12 cellular contexts compared by ENCODE assay signal in the genomic region with DNA sequence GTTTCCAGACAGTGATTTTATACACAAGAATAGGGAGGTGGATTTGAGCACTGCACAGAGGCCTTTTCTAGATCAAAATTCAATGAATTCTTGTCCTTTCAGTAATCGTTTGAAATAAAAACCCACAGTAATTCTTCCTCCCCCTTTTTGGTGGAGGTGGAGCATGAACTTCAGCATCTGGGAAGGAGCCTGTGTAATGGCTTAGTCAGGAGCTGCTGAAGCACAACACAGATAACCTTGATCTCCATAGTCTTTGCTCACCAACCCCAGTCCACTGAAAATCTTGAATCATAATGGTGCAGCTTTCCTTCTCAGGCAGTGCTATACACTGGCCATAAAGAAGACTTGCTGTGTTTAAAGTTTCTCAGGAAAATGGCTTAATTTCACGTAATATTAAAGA. TPM values are rescaled to one million over a fixed set of nuclear protein-coding genes. Genes with fewer than 3 reads are reported as not detected.
DNase-seq lines count a peak whose midpoint lies in the region; FAIRE-seq and TF ChIP-seq lines count a peak whose summit lies in the region.
"Had no signal": no experiment of that assay in that cellular context is flagged by ENCODE, and none has a peak within 500 bp of the region (broad histone marks: within the 10 kb centered on the region; RNA-seq: fewer than 3 reads in every experiment).

No MANE protein-coding gene starts in this region.

- H3K4me1 ChIP-seq in mesodermal cell (ENCODE audit: control insufficient read depth, insufficient read depth, low read length, poor library complexity, severe bottlenecking), result peaks cover 7% of the 10 kb centered on the region
- H3K4me1 ChIP-seq in Karpas-422 (ENCODE audit: low read length), result peaks cover 12% of the 10 kb centered on the region

- no peak for TF ChIP-seq CTCF in bronchial epithelial cell (IDR thresholded peaks at IDR 0.05; ENCODE audit: insufficient read depth, low read length, severe bottlenecking)

- no peaks in the 10 kb centered on the region for H3K27me3 ChIP-seq in bronchial epithelial cell (ENCODE audit: control insufficient read depth, insufficient read depth, low read length)
- H3K27me3 ChIP-seq in Karpas-422 (ENCODE audit: low read length), result no peaks in the 10 kb centered on the region
- H3K27me3 ChIP-seq: esophagus squamous epithelium had no signal

- no peak overlapping the region for H3K4me2 ChIP-seq in Karpas-422 (ENCODE audit: low read depth, low read length, poor library complexity, severe bottlenecking)

- no peak overlapping the region for H3K9ac ChIP-seq in Karpas-422 (ENCODE audit: low read length)

- no peak for FAIRE-seq in bronchial epithelial cell (lab: Jason Lieb, UNC)
- FAIRE-seq in GM19239 (lab: Jason Lieb, UNC), result no peak
- FAIRE-seq: small intestine had no signal

- H3K36me3 ChIP-seq in bronchial epithelial cell (ENCODE audit: control insufficient read depth, insufficient read depth, low read length), result no peaks in the 10 kb centered on the region
- no peaks in the 10 kb centered on the region for H3K36me3 ChIP-seq in mesodermal cell (ENCODE audit: control insufficient read depth, insufficient read depth, low read length)
- H3K36me3 ChIP-seq in Karpas-422 (ENCODE audit: insufficient read depth, low read length), result no peaks in the 10 kb centered on the region
- H3K36me3 ChIP-seq: esophagus squamous epithelium had no signal

- no peaks in the 10 kb centered on the region for H3K9me2 ChIP-seq in Karpas-422 (replicated peaks; ENCODE audit: insufficient read depth, low read length)

- no peak overlapping the region for H2AFZ ChIP-seq in Karpas-422 (ENCODE audit: low read length)

- 100% methylated on average over 1 of the region's 2 CpGs; no CpG with 5 or more reads in 1 of the 2 experiments for WGBS in mesodermal cell (ENCODE audit: insufficient coverage in 2 of 2), 2 experiments

- H3K9me3 ChIP-seq in mesodermal cell (ENCODE audit: control insufficient read depth, low read length) (no peaks in the 10 kb centered on the region), Karpas-422 (ENCODE audit: low read length) (no peaks in the 10 kb centered on the region)
- H3K9me3 ChIP-seq: esophagus squamous epithelium had no signal

- H4K20me1 ChIP-seq in Karpas-422 (ENCODE audit: insufficient read depth, low read depth, low read length), result 0 out of 2 replicates have a peak, but pooled peaks cover 3% of the 10 kb centered on the region

- H3K79me2 ChIP-seq in Karpas-422 (ENCODE audit: low read length), result no peaks in the 10 kb centered on the region

- H3K4me3 ChIP-seq in bronchial epithelial cell (ENCODE audit: low read depth, low read length) (no peak overlapping the region), mesodermal cell (ENCODE audit: extremely low read depth, insufficient read depth, low read length, poor library complexity, severe bottlenecking) (no peak overlapping the region), Karpas-422 (ENCODE audit: low read length) (no peak overlapping the region)
- H3K4me3 ChIP-seq: esophagus squamous epithelium had no signal

- peak; percentile 84 for DNase-seq in Daoy (ENCODE audit: low read depth)
- peak; percentile 32 for DNase-seq in NCI-H82 treated with DMSO at 0.1 percent for 48 hours (lab: John Stamatoyannopoulos, UW; ENCODE audit: unreplicated experiment)
- peak; percentile 90 for DNase-seq in bronchial epithelial cell (ENCODE audit: low read depth)
- DNase-seq in NCI-H1930 (lab: John Stamatoyannopoulos, UW), result no peak
- DNase-seq in Karpas-422, result no peak
- no peak for DNase-seq in GM19239 (ENCODE audit: insufficient read length, low spot score)
- DNase-seq in T-helper 1 cell, result no peak
- DNase-seq: esophagus squamous epithelium, GOT3 had no signal

- H3K27ac ChIP-seq in mesodermal cell (ENCODE audit: low read depth, low read length, severe bottlenecking), result peak overlapping the region; percentile 3
- H3K27ac ChIP-seq in Karpas-422 (ENCODE audit: low read length), result no peak overlapping the region

RNA-seq across cellular contexts. Expression of gene TBPL2, which starts 6.4 kb away (rescaled TPM):
- not detected in 2 replicates for total RNA-seq in Daoy (2014; rRNA removed; shearing (Covaris generic))
- total RNA-seq in bronchial epithelial cell, result not detected in 2 replicates
- not detected for polyA plus RNA-seq in mesodermal cell (2013, experiment 1 of 2)
- polyA plus RNA-seq in mesodermal cell (2013, experiment 2 of 2), result not detected
- not detected in 2 replicates for total RNA-seq in Karpas-422 (2014; rRNA removed; shearing (Covaris generic); ENCODE audit: low replicate concordance)
- total RNA-seq: esophagus squamous epithelium, mesenteric fat pad had no signal
- polyA plus RNA-seq: small intestine had no signal

RNA-seq across cellular contexts. Expression of gene ATG14, which starts 35.2 kb away (rescaled TPM):
- 12.2 and 12.7 TPM in 2 replicates for total RNA-seq in Daoy (2014; rRNA removed; shearing (Covaris generic))
- 9.3 and 10.5 TPM in 2 replicates for total RNA-seq in bronchial epithelial cell
- 10.4 TPM for polyA plus RNA-seq in mesodermal cell (2013, experiment 1 of 2)
- 10.4 TPM for polyA plus RNA-seq in mesodermal cell (2013, experiment 2 of 2)
- total RNA-seq in Karpas-422 (2014; rRNA removed; shearing (Covaris generic); ENCODE audit: low replicate concordance), result 12.6 and 13.2 TPM in 2 replicates

Comparison
In these comparisons a context has a peak if more than half of its experiments do, and no peak if none do; other contexts are left out.
1. DNase-seq: peak in Daoy (single experiment), NCI-H82 treated with DMSO at 0.1 percent for 48 hours (single experiment) and bronchial epithelial cell (single experiment); none in NCI-H1930 (0 of 2), Karpas-422 (single experiment), GM19239 (single experiment) and T-helper 1 cell (0 of 5).